ENCODE assay signal across 12 cellular contexts in the genomic region with DNA sequence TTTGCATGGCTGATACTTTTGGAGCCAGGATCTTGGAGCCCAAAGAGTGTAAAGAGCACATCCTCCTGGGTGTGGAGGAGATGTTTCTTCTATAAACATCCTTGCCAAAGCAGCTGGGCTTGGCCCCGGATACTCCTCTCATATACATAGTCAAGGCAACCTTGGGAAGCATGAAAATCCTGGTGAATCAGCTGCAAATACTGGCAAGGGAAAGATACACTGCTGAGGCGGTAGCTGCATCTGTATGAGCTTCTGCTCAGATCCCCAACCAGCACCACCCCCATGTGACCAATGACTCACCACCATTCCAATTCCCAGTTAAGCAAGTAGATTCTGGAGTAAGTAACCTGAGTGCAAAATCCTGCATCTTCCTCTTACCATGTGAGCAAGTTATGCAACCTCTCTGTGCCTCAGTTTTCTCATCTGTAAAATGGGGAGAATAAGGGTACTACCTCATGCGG.
DNase-seq lines count a peak whose midpoint lies in the region; ATAC-seq, FAIRE-seq and TF ChIP-seq lines count a peak whose summit lies in the region.
"Had no signal": no experiment of that assay in that cellular context is flagged by ENCODE, and none has a peak within 500 bp of the region (broad histone marks: within the 10 kb centered on the region; RNA-seq: fewer than 3 reads in every experiment).

No MANE protein-coding gene starts in this region.

- H3K9me3 ChIP-seq in fibroblast of lung (ENCODE audit: control insufficient read depth, insufficient read depth, low read depth, low read length) (no peaks in the 10 kb centered on the region), mucosa of descending colon (no peaks in the 10 kb centered on the region)

- TF ChIP-seq CTCF in fibroblast of lung (conservative IDR thresholded peaks at IDR 0.05 in 1 of 2, IDR thresholded peaks at IDR 0.05 in 1 of 2; ENCODE audit: low read depth in 1 of 2, low read length in 2 of 2): no peak
- TF ChIP-seq CTCF in mucosa of descending colon (IDR thresholded peaks at IDR 0.05): no peak

- H3K4me2 ChIP-seq in fibroblast of lung (ENCODE audit: extremely low read depth, insufficient read depth, low read length): no peak overlapping the region

- H4K20me1 ChIP-seq in fibroblast of lung (ENCODE audit: control insufficient read depth, extremely low read depth, insufficient read depth, low read length): no peaks in the 10 kb centered on the region

- DNase-seq in AG08396 (ENCODE audit: low spot score) (peak; percentile 60), NCI-H1092 (lab: John Stamatoyannopoulos, UW) (peak; percentile 28), fibroblast of lung (ENCODE audit: low read depth in 2 of 2) (peak; percentile 64 to 74), mucosa of descending colon (peak in 1 of 3 donors; percentile 41), DMS 273 (lab: John Stamatoyannopoulos, UW; ENCODE audit: unreplicated experiment) (no peak), DMS114 treated with DMSO at 0.1 percent for 48 hours (lab: John Stamatoyannopoulos, UW; ENCODE audit: unreplicated experiment) (no peak), H54 (ENCODE audit: insufficient read length, low spot score) (no peak)
- no peak for DNase-seq in activated naive CD4-positive, alpha-beta T cell (lab: John Stamatoyannopoulos, UW)
- DNase-seq: activated CD4-positive, CD25-positive, alpha-beta regulatory T cell; AML-193; H9; SIG-M5 had no signal

- no peak overlapping the region for H2AFZ ChIP-seq in fibroblast of lung (ENCODE audit: low read length)

- FAIRE-seq in H54 (lab: Jason Lieb, UNC): no peak

- H3K79me2 ChIP-seq in fibroblast of lung (ENCODE audit: control insufficient read depth, insufficient read depth, low read length): no peaks in the 10 kb centered on the region

- intact Hi-C loops in mucosa of descending colon (cut with DNase I, micrococcal nuclease): no loop called here

- H3K9ac ChIP-seq in fibroblast of lung (ENCODE audit: insufficient read depth, low read length): no peak overlapping the region

- H3K36me3 ChIP-seq in fibroblast of lung (ENCODE audit: control insufficient read depth, insufficient read depth, low read length): no peaks in the 10 kb centered on the region
- H3K36me3 ChIP-seq in mucosa of descending colon (ENCODE audit: low read depth): no peaks in the 10 kb centered on the region

- no peak overlapping the region for H3K27ac ChIP-seq in fibroblast of lung (ENCODE audit: insufficient read depth, low read length)

- H3K27me3 ChIP-seq in fibroblast of lung (ENCODE audit: control insufficient read depth, insufficient read depth, low read length): no peaks in the 10 kb centered on the region

- no peaks in the 10 kb centered on the region for H3K4me1 ChIP-seq in fibroblast of lung (ENCODE audit: control insufficient read depth, extremely low read depth, insufficient read depth, low read length)
- peaks cover 4% of the 10 kb centered on the region for H3K4me1 ChIP-seq in mucosa of descending colon (ENCODE audit: low read depth)

- H3K4me3 ChIP-seq in fibroblast of lung (replicated peaks in 1 of 4; ENCODE audit: control extremely low read depth in 1 of 4, insufficient read depth in 1 of 4, low read depth in 3 of 4, low read length in 4 of 4) (no peak overlapping the region), mucosa of descending colon (no peak overlapping the region)

- TF ChIP-seq POLR2A in H54 (IDR thresholded peaks at IDR 0.05; ENCODE audit: low read depth, low read length): no peak

- peak; percentile 67 for ATAC-seq in mucosa of descending colon

Comparison
In these comparisons a context has a peak if more than half of its experiments do, and no peak if none do; other contexts are left out.
1. DNase-seq: peak in AG08396 (single experiment), NCI-H1092 (single experiment) and fibroblast of lung (2 of 2); none in activated naive CD4-positive, alpha-beta T cell (0 of 4), DMS 273 (single experiment), DMS114 treated with DMSO at 0.1 percent for 48 hours (single experiment) and H54 (single experiment).